In genomic region chr2:6167592-6168138, GRCh38 we compare ENCODE assay signal across 22 cellular contexts.
DNase-seq lines count a peak whose midpoint lies in the region; ATAC-seq, FAIRE-seq and TF ChIP-seq lines count a peak whose summit lies in the region.
"Had no signal": no experiment of that assay in that cellular context is flagged by ENCODE, and none has a peak within 500 bp of the region (broad histone marks: within the 10 kb centered on the region; RNA-seq: fewer than 3 reads in every experiment).

No MANE protein-coding gene starts in this region.

- DNase-seq in DMS153 (lab: John Stamatoyannopoulos, UW) (peak; percentile 10), DMS153 treated with DMSO at 0.1 percent for 48 hours (lab: John Stamatoyannopoulos, UW; ENCODE audit: unreplicated experiment) (no peak), NCI-H146 (lab: John Stamatoyannopoulos, UW) (peak; percentile 72), SHP77 treated with DMSO at 0.1 percent for 48 hours (lab: John Stamatoyannopoulos, UW) (peak; percentile 62), pancreas (peak in 5 of 6 donors; percentile 33 to 58 (median 43)), lower lobe of right lung (no peak)
- no peak for DNase-seq in activated naive CD4-positive, alpha-beta T cell treated with anti-CD3 and anti-CD28 coated beads, Interleukin-2, amount 50 U/mL, for 16 hours
- DNase-seq: AML-193; Caco-2; CD4-positive, alpha-beta T cell; DND-41; EL; GOT3; H7; HFFc6 had no signal

- H3K27me3 ChIP-seq in pancreas (no peaks in the 10 kb centered on the region), lower lobe of right lung (ENCODE audit: low read depth) (no peaks in the 10 kb centered on the region)

- H3K4me3 ChIP-seq in pancreas (no peak overlapping the region), lower lobe of right lung (no peak overlapping the region)
- H3K4me3 ChIP-seq: A549, GM12878 had no signal

- H3K9me3 ChIP-seq in pancreas (no peaks in the 10 kb centered on the region), lower lobe of right lung (no peaks in the 10 kb centered on the region)
- H3K9me3 ChIP-seq: A549, Caco-2 had no signal

- H3K36me3 ChIP-seq in pancreas (no peaks in the 10 kb centered on the region), lower lobe of right lung (no peaks in the 10 kb centered on the region)

- ATAC-seq in pancreas (peak; percentile 72 to 81 (median 74)), lower lobe of right lung (no peak)
- ATAC-seq: A549, GM12878, HCT116 had no signal

- H3K4me1 ChIP-seq in pancreas = no peaks in the 10 kb centered on the region
- no peaks in the 10 kb centered on the region for H3K4me1 ChIP-seq in lower lobe of right lung
- H3K4me1 ChIP-seq: A549, Caco-2 had no signal

- intact Hi-C loops in pancreas (cut with DNase I) (no loop called here), lower lobe of right lung (cut with DNase I) (no loop called here)

- FAIRE-seq in pancreas (lab: Jason Lieb, UNC) = no peak
- FAIRE-seq: A549, D721Med, GM12878, HTR-8/SVneo had no signal

- H3K27ac ChIP-seq in pancreas = no peak overlapping the region
- H3K27ac ChIP-seq in lower lobe of right lung = no peak overlapping the region
- H3K27ac ChIP-seq: 22Rv1, A549, C4-2B had no signal

- no peak for TF ChIP-seq CTCF in pancreas (IDR thresholded peaks at IDR 0.05)
- TF ChIP-seq CTCF in lower lobe of right lung (IDR thresholded peaks at IDR 0.05) = no peak

- 53 to 56% methylated on average over 14 of the region's 14 CpGs for WGBS in pancreas, 2 donors

Comparison
In these comparisons a context has a peak if more than half of its experiments do, and no peak if none do; other contexts are left out.
1. DNase-seq: peak in DMS153 (single experiment), NCI-H146 (single experiment), SHP77 treated with DMSO at 0.1 percent for 48 hours (single experiment) and pancreas (5 of 6); none in DMS153 treated with DMSO at 0.1 percent for 48 hours (single experiment), lower lobe of right lung (single experiment) and activated naive CD4-positive, alpha-beta T cell treated with anti-CD3 and anti-CD28 coated beads, Interleukin-2, amount 50 U/mL, for 16 hours (single experiment).
2. ATAC-seq: peak in pancreas (4 of 4); none in lower lobe of right lung (0 of 2).